1 cellular context compared by ENCODE assay signal in the genomic region with DNA sequence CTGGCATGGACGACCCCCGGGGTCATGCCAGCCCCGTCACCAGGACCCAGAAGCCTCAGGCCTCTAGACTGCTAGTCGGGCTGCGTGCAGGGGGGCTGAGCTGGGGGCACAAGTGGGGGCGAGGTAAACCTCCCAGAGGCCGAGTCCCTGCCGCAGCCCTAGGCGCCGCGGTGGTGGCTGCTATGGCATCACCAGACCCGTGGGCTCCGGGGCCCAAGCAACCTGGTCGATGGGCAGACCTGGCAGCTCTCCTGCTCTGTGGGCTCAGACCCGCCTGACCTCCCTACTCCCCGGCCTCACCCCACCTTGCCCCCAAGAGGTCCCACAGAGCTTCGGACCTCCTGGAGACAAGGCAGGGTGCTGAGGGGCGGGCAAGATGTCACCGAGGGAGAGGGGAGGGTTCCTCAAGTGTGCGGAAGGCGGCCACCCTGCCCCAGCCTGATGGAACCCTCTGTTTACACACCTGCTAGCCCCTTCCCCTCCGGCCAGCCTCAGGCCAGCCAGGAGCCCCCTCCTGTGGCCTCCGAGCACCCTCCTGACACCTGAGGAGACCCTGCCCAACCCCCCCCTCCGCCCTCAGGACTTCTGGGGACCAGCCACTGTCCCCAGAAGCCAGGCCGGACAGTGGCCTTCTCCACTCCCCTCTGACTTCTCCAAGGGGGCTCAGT.
TF ChIP-seq lines count a peak whose summit lies in the region.

No MANE protein-coding gene starts in this region.

TF ChIP-seq in HepG2, 621 proteins besides CTCF, POLR2A, EP300 and RAD21 (continued from another document and continues in another):
- TF ChIP-seq, protein P1, sequence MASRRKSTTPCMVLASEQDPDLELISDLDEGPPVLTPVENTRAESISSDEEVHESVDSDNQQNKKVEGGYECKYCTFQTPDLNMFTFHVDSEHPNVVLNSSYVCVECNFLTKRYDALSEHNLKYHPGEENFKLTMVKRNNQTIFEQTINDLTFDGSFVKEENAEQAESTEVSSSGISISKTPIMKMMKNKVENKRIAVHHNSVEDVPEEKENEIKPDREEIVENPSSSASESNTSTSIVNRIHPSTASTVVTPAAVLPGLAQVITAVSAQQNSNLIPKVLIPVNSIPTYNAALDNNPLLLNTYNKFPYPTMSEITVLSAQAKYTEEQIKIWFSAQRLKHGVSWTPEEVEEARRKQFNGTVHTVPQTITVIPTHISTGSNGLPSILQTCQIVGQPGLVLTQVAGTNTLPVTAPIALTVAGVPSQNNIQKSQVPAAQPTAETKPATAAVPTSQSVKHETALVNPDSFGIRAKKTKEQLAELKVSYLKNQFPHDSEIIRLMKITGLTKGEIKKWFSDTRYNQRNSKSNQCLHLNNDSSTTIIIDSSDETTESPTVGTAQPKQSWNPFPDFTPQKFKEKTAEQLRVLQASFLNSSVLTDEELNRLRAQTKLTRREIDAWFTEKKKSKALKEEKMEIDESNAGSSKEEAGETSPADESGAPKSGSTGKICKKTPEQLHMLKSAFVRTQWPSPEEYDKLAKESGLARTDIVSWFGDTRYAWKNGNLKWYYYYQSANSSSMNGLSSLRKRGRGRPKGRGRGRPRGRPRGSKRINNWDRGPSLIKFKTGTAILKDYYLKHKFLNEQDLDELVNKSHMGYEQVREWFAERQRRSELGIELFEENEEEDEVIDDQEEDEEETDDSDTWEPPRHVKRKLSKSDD (CRISPR knock-in tag; IDR thresholded peaks at IDR 0.05; ENCODE audit: low read depth): peak; percentile 83
- TF ChIP-seq ZNF781 (CRISPR knock-in tag; IDR thresholded peaks at IDR 0.05; ENCODE audit: borderline replicate concordance, not compliant biosample characterization) (no peak), PHB2 (IDR thresholded peaks at IDR 0.05; ENCODE audit: partially characterized antibody) (no peak), ZNF232 (CRISPR knock-in tag; IDR thresholded peaks at IDR 0.05; ENCODE audit: borderline replicate concordance) (peak; percentile 74; the same call in 1 of the 2 replicates), SPEN (CRISPR knock-in tag; IDR thresholded peaks at IDR 0.05; ENCODE audit: low read depth) (peak; percentile 58; the same call in 1 of the 2 replicates), SNAPC2 (CRISPR knock-in tag; IDR thresholded peaks at IDR 0.05) (0 out of 2 replicates have a peak, but pooled peaks have one; percentile 36), ZNF605 (CRISPR knock-in tag; IDR thresholded peaks at IDR 0.05) (peak; percentile 42; the same call in 1 of the 2 replicates), ZNF205 (CRISPR knock-in tag; IDR thresholded peaks at IDR 0.05) (no peak), ZSCAN21 (CRISPR knock-in tag; IDR thresholded peaks at IDR 0.05; ENCODE audit: borderline replicate concordance) (peak; percentile 69; the same call in 1 of the 2 replicates), BORCS8-MEF2B (CRISPR knock-in tag; IDR thresholded peaks at IDR 0.05) (0 out of 2 replicates have a peak, but pooled peaks have one; percentile 43), ZNF446 (CRISPR knock-in tag; IDR thresholded peaks at IDR 0.05) (0 out of 2 replicates have a peak, but pooled peaks have one; percentile 50), POLR2AphosphoS5 (IDR thresholded peaks at IDR 0.05; ENCODE audit: low read depth, low read length) (peak; percentile 92), KDM3A (CRISPR knock-in tag; IDR thresholded peaks at IDR 0.05; ENCODE audit: low read depth) (0 out of 2 replicates have a peak, but pooled peaks have one; percentile 26), TOPORS (CRISPR knock-in tag; IDR thresholded peaks at IDR 0.05) (peak; percentile 86; the same call in 1 of the 2 replicates), HES4 (CRISPR knock-in tag; IDR thresholded peaks at IDR 0.05; ENCODE audit: borderline replicate concordance) (peak; percentile 56; the same call in 1 of the 2 replicates), ZNF788 (CRISPR knock-in tag; IDR thresholded peaks at IDR 0.05; ENCODE audit: borderline replicate concordance) (no peak)
- TF ChIP-seq, protein P2, sequence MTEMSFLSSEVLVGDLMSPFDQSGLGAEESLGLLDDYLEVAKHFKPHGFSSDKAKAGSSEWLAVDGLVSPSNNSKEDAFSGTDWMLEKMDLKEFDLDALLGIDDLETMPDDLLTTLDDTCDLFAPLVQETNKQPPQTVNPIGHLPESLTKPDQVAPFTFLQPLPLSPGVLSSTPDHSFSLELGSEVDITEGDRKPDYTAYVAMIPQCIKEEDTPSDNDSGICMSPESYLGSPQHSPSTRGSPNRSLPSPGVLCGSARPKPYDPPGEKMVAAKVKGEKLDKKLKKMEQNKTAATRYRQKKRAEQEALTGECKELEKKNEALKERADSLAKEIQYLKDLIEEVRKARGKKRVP (CRISPR knock-in tag; IDR thresholded peaks at IDR 0.05): peak in 1 of 2 experiments; percentile 59; a peak in 1 of 4 replicates
- TF ChIP-seq, protein P3, sequence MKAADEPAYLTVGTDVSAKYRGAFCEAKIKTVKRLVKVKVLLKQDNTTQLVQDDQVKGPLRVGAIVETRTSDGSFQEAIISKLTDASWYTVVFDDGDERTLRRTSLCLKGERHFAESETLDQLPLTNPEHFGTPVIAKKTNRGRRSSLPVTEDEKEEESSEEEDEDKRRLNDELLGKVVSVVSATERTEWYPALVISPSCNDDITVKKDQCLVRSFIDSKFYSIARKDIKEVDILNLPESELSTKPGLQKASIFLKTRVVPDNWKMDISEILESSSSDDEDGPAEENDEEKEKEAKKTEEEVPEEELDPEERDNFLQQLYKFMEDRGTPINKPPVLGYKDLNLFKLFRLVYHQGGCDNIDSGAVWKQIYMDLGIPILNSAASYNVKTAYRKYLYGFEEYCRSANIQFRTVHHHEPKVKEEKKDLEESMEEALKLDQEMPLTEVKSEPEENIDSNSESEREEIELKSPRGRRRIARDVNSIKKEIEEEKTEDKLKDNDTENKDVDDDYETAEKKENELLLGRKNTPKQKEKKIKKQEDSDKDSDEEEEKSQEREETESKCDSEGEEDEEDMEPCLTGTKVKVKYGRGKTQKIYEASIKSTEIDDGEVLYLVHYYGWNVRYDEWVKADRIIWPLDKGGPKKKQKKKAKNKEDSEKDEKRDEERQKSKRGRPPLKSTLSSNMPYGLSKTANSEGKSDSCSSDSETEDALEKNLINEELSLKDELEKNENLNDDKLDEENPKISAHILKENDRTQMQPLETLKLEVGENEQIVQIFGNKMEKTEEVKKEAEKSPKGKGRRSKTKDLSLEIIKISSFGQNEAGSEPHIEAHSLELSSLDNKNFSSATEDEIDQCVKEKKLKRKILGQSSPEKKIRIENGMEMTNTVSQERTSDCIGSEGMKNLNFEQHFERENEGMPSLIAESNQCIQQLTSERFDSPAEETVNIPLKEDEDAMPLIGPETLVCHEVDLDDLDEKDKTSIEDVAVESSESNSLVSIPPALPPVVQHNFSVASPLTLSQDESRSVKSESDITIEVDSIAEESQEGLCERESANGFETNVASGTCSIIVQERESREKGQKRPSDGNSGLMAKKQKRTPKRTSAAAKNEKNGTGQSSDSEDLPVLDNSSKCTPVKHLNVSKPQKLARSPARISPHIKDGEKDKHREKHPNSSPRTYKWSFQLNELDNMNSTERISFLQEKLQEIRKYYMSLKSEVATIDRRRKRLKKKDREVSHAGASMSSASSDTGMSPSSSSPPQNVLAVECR (CRISPR knock-in tag; IDR thresholded peaks at IDR 0.05; ENCODE audit: borderline replicate concordance): peak; percentile 14; the same call in 1 of the 2 replicates
- TF ChIP-seq, protein P4, sequence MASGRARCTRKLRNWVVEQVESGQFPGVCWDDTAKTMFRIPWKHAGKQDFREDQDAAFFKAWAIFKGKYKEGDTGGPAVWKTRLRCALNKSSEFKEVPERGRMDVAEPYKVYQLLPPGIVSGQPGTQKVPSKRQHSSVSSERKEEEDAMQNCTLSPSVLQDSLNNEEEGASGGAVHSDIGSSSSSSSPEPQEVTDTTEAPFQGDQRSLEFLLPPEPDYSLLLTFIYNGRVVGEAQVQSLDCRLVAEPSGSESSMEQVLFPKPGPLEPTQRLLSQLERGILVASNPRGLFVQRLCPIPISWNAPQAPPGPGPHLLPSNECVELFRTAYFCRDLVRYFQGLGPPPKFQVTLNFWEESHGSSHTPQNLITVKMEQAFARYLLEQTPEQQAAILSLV (CRISPR knock-in tag; IDR thresholded peaks at IDR 0.05; ENCODE audit: borderline replicate concordance): peak; percentile 55; the same call in 1 of the 2 replicates
- TF ChIP-seq, protein P5, sequence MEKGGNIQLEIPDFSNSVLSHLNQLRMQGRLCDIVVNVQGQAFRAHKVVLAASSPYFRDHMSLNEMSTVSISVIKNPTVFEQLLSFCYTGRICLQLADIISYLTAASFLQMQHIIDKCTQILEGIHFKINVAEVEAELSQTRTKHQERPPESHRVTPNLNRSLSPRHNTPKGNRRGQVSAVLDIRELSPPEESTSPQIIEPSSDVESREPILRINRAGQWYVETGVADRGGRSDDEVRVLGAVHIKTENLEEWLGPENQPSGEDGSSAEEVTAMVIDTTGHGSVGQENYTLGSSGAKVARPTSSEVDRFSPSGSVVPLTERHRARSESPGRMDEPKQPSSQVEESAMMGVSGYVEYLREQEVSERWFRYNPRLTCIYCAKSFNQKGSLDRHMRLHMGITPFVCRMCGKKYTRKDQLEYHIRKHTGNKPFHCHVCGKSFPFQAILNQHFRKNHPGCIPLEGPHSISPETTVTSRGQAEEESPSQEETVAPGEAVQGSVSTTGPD (CRISPR knock-in tag; IDR thresholded peaks at IDR 0.05): peak; percentile 84
- TF ChIP-seq, protein P6, sequence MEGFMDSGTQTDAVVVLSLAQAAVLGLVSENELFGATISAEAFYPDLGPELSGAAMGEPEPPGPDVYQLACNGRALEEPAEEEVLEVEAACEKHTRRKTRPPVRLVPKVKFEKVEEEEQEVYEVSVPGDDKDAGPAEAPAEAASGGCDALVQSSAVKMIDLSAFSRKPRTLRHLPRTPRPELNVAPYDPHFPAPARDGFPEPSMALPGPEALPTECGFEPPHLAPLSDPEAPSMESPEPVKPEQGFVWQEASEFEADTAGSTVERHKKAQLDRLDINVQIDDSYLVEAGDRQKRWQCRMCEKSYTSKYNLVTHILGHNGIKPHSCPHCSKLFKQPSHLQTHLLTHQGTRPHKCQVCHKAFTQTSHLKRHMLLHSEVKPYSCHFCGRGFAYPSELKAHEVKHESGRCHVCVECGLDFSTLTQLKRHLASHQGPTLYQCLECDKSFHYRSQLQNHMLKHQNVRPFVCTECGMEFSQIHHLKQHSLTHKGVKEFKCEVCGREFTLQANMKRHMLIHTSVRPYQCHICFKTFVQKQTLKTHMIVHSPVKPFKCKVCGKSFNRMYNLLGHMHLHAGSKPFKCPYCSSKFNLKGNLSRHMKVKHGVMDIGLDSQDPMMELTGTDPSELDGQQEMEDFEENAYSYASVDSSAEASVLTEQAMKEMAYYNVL (CRISPR knock-in tag; IDR thresholded peaks at IDR 0.05; ENCODE audit: borderline replicate concordance): peak; percentile 4; the same call in 1 of the 2 replicates
- TF ChIP-seq, protein P7, sequence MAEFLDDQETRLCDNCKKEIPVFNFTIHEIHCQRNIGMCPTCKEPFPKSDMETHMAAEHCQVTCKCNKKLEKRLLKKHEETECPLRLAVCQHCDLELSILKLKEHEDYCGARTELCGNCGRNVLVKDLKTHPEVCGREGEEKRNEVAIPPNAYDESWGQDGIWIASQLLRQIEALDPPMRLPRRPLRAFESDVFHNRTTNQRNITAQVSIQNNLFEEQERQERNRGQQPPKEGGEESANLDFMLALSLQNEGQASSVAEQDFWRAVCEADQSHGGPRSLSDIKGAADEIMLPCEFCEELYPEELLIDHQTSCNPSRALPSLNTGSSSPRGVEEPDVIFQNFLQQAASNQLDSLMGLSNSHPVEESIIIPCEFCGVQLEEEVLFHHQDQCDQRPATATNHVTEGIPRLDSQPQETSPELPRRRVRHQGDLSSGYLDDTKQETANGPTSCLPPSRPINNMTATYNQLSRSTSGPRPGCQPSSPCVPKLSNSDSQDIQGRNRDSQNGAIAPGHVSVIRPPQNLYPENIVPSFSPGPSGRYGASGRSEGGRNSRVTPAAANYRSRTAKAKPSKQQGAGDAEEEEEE (CRISPR knock-in tag; IDR thresholded peaks at IDR 0.05; ENCODE audit: borderline replicate concordance): peak; percentile 57; the same call in 1 of the 2 replicates
- TF ChIP-seq, protein P8, sequence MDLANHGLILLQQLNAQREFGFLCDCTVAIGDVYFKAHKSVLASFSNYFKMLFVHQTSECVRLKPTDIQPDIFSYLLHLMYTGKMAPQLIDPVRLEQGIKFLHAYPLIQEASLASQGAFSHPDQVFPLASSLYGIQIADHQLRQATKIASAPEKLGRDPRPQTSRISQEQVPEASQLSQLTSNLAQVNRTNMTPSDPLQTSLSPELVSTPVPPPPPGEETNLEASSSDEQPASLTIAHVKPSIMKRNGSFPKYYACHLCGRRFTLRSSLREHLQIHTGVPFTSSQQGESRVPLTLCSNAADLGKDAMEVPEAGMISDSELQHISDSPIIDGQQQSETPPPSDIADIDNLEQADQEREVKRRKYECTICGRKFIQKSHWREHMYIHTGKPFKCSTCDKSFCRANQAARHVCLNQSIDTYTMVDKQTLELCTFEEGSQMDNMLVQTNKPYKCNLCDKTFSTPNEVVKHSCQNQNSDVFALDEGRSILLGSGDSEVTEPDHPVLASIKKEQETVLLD (CRISPR knock-in tag; IDR thresholded peaks at IDR 0.05; ENCODE audit: low read depth): 0 out of 2 replicates have a peak, but pooled peaks have one; percentile 22
- TF ChIP-seq, protein P9, sequence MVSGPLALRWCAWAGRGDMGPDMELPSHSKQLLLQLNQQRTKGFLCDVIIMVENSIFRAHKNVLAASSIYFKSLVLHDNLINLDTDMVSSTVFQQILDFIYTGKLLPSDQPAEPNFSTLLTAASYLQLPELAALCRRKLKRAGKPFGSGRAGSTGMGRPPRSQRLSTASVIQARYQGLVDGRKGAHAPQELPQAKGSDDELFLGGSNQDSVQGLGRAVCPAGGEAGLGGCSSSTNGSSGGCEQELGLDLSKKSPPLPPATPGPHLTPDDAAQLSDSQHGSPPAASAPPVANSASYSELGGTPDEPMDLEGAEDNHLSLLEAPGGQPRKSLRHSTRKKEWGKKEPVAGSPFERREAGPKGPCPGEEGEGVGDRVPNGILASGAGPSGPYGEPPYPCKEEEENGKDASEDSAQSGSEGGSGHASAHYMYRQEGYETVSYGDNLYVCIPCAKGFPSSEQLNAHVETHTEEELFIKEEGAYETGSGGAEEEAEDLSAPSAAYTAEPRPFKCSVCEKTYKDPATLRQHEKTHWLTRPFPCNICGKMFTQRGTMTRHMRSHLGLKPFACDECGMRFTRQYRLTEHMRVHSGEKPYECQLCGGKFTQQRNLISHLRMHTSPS (CRISPR knock-in tag; IDR thresholded peaks at IDR 0.05; ENCODE audit: low read depth): peak; percentile 95; the same call in 1 of the 2 replicates
- TF ChIP-seq, protein P10, sequence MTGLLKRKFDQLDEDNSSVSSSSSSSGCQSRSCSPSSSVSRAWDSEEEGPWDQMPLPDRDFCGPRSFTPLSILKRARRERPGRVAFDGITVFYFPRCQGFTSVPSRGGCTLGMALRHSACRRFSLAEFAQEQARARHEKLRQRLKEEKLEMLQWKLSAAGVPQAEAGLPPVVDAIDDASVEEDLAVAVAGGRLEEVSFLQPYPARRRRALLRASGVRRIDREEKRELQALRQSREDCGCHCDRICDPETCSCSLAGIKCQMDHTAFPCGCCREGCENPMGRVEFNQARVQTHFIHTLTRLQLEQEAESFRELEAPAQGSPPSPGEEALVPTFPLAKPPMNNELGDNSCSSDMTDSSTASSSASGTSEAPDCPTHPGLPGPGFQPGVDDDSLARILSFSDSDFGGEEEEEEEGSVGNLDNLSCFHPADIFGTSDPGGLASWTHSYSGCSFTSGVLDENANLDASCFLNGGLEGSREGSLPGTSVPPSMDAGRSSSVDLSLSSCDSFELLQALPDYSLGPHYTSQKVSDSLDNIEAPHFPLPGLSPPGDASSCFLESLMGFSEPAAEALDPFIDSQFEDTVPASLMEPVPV (CRISPR knock-in tag; IDR thresholded peaks at IDR 0.05): peak; percentile 97
